14 cellular contexts compared by ENCODE assay signal in genomic region chr10:110165867-110166266, GRCh38.
"Had no signal": no experiment of that assay in that cellular context is flagged by ENCODE, and none has a peak within 500 bp of the region (broad histone marks: within the 10 kb centered on the region; RNA-seq: fewer than 3 reads in every experiment).

No MANE protein-coding gene starts in this region.

- ATAC-seq: effector memory CD8-positive, alpha-beta T cell; SK-N-SH treated with all-trans-retinoic acid at 6 μM for 48 hours had no signal

- H3K9me3 Mint-ChIP-seq: activated naive CD4-positive, alpha-beta T cell treated with anti-CD3 and anti-CD28 coated beads, Interleukin-2, amount 10 ng/mL, durations not matched to agents 7 days and 5 days; activated T-cell treated with anti-CD3 and anti-CD28 coated beads, Interleukin-2, amount 50 U/mL, for 24 hours; effector memory CD8-positive, alpha-beta T cell had no signal

- H3K9me3 ChIP-seq: ascending aorta, left ventricle myocardium inferior had no signal

- H3K27ac Mint-ChIP-seq: activated T-cell treated with anti-CD3 and anti-CD28 coated beads, Interleukin-2, amount 50 U/mL, for 24 hours; effector memory CD8-positive, alpha-beta T cell; immature natural killer cell had no signal

- DNase-seq: activated CD4-positive, alpha-beta T cell treated with anti-CD3 and anti-CD28 coated beads, Interleukin-2, amount 50 U/mL, for 1 hour; activated naive CD4-positive, alpha-beta T cell treated with anti-CD3 and anti-CD28 coated beads, Interleukin-2, amount 10 ng/mL, durations not matched to agents 7 days and 5 days; activated T-cell treated with anti-CD3 and anti-CD28 coated beads, Interleukin-2, amount 50 U/mL, for 24 hours; cerebellar nuclear complex; dermis blood vessel endothelial cell; effector memory CD8-positive, alpha-beta T cell; immature natural killer cell; kidney glomerular epithelial cell; left ventricle myocardium inferior; occipital lobe; retina; stimulated activated CD4-positive, alpha-beta T cell treated with anti-CD3 and anti-CD28 coated beads, Interleukin-12 subunit alpha, Interleukin-12 subunit beta, amount 100 ng/mL, for 4 hours had no signal

- H3K4me3 Mint-ChIP-seq: activated naive CD4-positive, alpha-beta T cell treated with anti-CD3 and anti-CD28 coated beads, Interleukin-2, amount 10 ng/mL, durations not matched to agents 7 days and 5 days; activated T-cell treated with anti-CD3 and anti-CD28 coated beads, Interleukin-2, amount 50 U/mL, for 24 hours; effector memory CD8-positive, alpha-beta T cell; immature natural killer cell had no signal

- H3K27ac ChIP-seq: ascending aorta, left ventricle myocardium inferior had no signal

- H3K4me3 ChIP-seq: ascending aorta, left ventricle myocardium inferior had no signal

- H3K36me3 ChIP-seq: ascending aorta, left ventricle myocardium inferior had no signal

- H3K27me3 ChIP-seq: ascending aorta had no signal

- H3K36me3 Mint-ChIP-seq: activated naive CD4-positive, alpha-beta T cell treated with anti-CD3 and anti-CD28 coated beads, Interleukin-2, amount 10 ng/mL, durations not matched to agents 7 days and 5 days; immature natural killer cell had no signal
